Comparison of ENCODE assay signal across 20 cellular contexts in the genomic region with DNA sequence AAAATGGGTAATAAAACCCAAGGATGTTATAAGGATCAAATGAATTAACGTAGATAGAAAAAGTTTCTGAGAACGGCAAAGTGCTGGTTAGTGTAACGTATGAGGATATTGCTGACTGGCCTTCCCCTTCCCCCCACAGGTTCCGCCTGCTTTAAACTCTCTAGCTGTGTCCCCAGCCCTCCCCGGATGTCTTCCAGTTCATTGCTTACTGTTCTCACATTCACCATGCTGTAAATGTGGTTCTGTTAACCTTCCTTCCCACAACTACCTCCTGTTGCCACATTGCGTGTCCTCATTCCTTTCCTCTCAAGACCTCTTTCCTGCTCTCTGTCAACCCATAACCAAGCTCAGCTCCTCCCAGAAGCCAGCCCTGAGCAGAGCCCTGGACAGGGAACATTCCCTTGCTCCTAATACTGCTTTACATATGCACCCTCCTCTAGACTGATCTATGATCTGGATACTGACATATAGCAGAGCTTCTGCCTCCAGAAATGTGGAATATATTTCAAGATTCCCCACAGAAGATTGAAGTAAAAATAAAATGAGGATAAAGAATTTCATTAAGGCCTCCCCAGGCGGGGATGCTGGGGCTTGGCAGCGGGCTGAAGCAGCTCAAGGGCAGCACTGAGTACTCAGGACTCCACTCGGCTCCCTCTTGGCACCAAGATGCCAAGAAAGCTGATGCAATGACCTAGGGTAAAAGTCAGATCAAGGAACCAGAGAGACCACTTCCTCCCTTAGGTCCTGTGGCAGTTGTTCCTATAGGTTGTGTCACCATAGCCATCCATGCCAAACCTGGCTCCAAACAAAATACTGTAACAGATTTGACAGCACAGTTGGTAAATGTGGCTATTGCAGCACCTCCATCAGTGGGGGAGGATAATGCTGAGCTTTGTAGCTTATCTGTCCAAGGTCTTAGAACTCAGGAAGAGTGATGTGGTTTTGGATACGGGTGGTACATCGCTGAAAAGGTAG.
"Had no signal": no experiment of that assay in that cellular context is flagged by ENCODE, and none has a peak within 500 bp of the region (broad histone marks: within the 10 kb centered on the region; RNA-seq: fewer than 3 reads in every experiment).

No MANE protein-coding gene starts in this region.

- H3K27me3 ChIP-seq: adrenal gland, breast epithelium, right lobe of liver, suprapubic skin had no signal

- ATAC-seq: activated T-cell treated with anti-CD3 and anti-CD28 coated beads, Interleukin-2, amount 50 U/mL, for 4 hours; heart right ventricle; lower lobe of right lung; right lobe of liver; stimulated activated effector memory CD8-positive, alpha-beta T cell treated with anti-CD3 and anti-CD28 coated beads, Interleukin-12 subunit alpha, Interleukin-12 subunit beta, amount 100 ng/mL, for 72 hours; stimulated activated naive CD8-positive, alpha-beta T cell treated with anti-CD3 and anti-CD28 coated beads, Interleukin-15, amount 100 ng/mL, for 72 hours had no signal

- H3K4me3 ChIP-seq: adrenal gland, breast epithelium, heart right ventricle, lower lobe of right lung, right lobe of liver, skin epidermis, suprapubic skin had no signal

- H3K27ac ChIP-seq: adrenal gland, breast epithelium, epithelial cell of prostate, heart right ventricle, lower lobe of right lung, right lobe of liver, skin epidermis, suprapubic skin had no signal

- DNase-seq: activated CD4-positive, alpha-beta T cell treated with anti-CD3 and anti-CD28 coated beads for 4 hours; activated CD4-positive, alpha-beta T cell treated with anti-CD3 and anti-CD28 coated beads, Interleukin-2, amount 50 U/mL, for 48 hours; activated CD4-positive, CD25-positive, alpha-beta regulatory T cell; activated CD8-positive, alpha-beta memory T cell treated with anti-CD3 and anti-CD28 coated beads, Interleukin-2, amount 50 U/mL, for 48 hours; activated naive CD4-positive, alpha-beta T cell; activated T-cell treated with anti-CD3 and anti-CD28 coated beads, Interleukin-2, amount 50 U/mL, for 4 hours; adrenal gland; foreskin fibroblast; heart right ventricle; lower lobe of right lung; naive B cell; posterior cingulate gyrus; right lobe of liver; stimulated activated CD4-positive, alpha-beta T cell treated with anti-CD3 and anti-CD28 coated beads, Interleukin-1b, Interleukin-23, amount 100 ng/mL, for 48 hours; stimulated activated naive CD8-positive, alpha-beta T cell treated with anti-CD3 and anti-CD28 coated beads, Interleukin-15, amount 100 ng/mL, for 72 hours had no signal
